22 cellular contexts compared by ENCODE assay signal in genomic region chr18:2009957-2010697, GRCh38.
DNase-seq lines count a peak whose midpoint lies in the region; ATAC-seq, FAIRE-seq and TF ChIP-seq lines count a peak whose summit lies in the region.
"Had no signal": no experiment of that assay in that cellular context is flagged by ENCODE, and none has a peak within 500 bp of the region (broad histone marks: within the 10 kb centered on the region; RNA-seq: fewer than 3 reads in every experiment).

No MANE protein-coding gene starts in this region.

- FAIRE-seq in D721Med (lab: Jason Lieb, UNC) = peak; percentile 6
- no peak for FAIRE-seq in GM12892 (lab: Jason Lieb, UNC)
- FAIRE-seq: A204.1 had no signal

- H3K4me1 ChIP-seq in right cardiac atrium (ENCODE audit: control insufficient read depth, insufficient read depth, low read length) (no peaks in the 10 kb centered on the region), gastrocnemius medialis (no peaks in the 10 kb centered on the region)
- H3K4me1 ChIP-seq: BE2C, Peyer's patch, SJSA1 had no signal

- intact Hi-C loops in right cardiac atrium (cut with DNase I) = no loop called here
- intact Hi-C loops in gastrocnemius medialis (cut with DNase I; ENCODE audit: low total_unique reads) = no loop called here

- H3K4me3 ChIP-seq in fibroblast of pulmonary artery (replicated peaks; ENCODE audit: low read depth, low read length) (no peak overlapping the region), right cardiac atrium (ENCODE audit: low read length) (no peak overlapping the region), gastrocnemius medialis (no peak overlapping the region)
- H3K4me3 ChIP-seq: Peyer's patch, SJSA1 had no signal

- H3K27ac ChIP-seq in right cardiac atrium (ENCODE audit: low read length) (no peak overlapping the region), gastrocnemius medialis (no peak overlapping the region)
- H3K27ac ChIP-seq: Peyer's patch, SJSA1 had no signal

- no peak for TF ChIP-seq POLR2A in gastrocnemius medialis (IDR thresholded peaks at IDR 0.05)
- TF ChIP-seq POLR2A in GM12892 (IDR thresholded peaks at IDR 0.05; ENCODE audit: low read depth, low read length) = no peak

- in situ Hi-C loops in gastrocnemius medialis (cut with MboI; ENCODE audit: low sequenced_read_pairs in 4 of 4) = no loop called here

- 52% methylated on average over 2 of the region's 2 CpGs for WGBS in right cardiac atrium

- DNase-seq in D721Med (ENCODE audit: insufficient read length, low spot score) (no peak), fibroblast of pulmonary artery (ENCODE audit: low read depth) (peak; percentile 2), right cardiac atrium (no peak), gastrocnemius medialis (no peak), GM12892 (ENCODE audit: insufficient read length) (no peak), foreskin melanocyte (no peak)
- DNase-seq: BE2C; CD4-positive, CD25-positive, alpha-beta regulatory T cell; DMS79; H9; HFFc6; KBM-7; NCI-H1092; NCI-H1436 treated with DMSO at 0.1 percent for 48 hours; NCI-H1930; NCI-H510A treated with DMSO at 0.1 percent for 48 hours; NCI-H748 treated with DMSO at 0.1 percent for 48 hours; NK-92 treated with Interleukin-12 subunit alpha and Interleukin-12 subunit beta, amount 100 ng/mL, for 24 hours; Peyer's patch had no signal

- H3K9me3 ChIP-seq in right cardiac atrium (ENCODE audit: control insufficient read depth, low read length) (no peaks in the 10 kb centered on the region), gastrocnemius medialis (no peaks in the 10 kb centered on the region)
- H3K9me3 ChIP-seq: BE2C, Peyer's patch, SJSA1 had no signal

- no peaks in the 10 kb centered on the region for H3K36me3 ChIP-seq in gastrocnemius medialis
- H3K36me3 ChIP-seq: BE2C, Peyer's patch, SJSA1 had no signal

- peak; percentile 71 to 83 for ATAC-seq in right cardiac atrium
- peak; percentile 52 to 55 for ATAC-seq in gastrocnemius medialis
- ATAC-seq in HG03571 (IDR thresholded peaks at IDR 0.05; ENCODE audit: unreplicated experiment) = no peak

- TF ChIP-seq CTCF in D721Med (IDR thresholded peaks at IDR 0.05; ENCODE audit: insufficient read depth, missing control alignments) = no peak
- TF ChIP-seq CTCF in fibroblast of pulmonary artery (IDR thresholded peaks at IDR 0.05; ENCODE audit: low read length, missing control alignments) = no peak
- TF ChIP-seq CTCF in gastrocnemius medialis (IDR thresholded peaks at IDR 0.05 in 4 of 5, conservative IDR thresholded peaks at IDR 0.05 in 1 of 5) = no peak

- H3K27me3 ChIP-seq in right cardiac atrium (ENCODE audit: control insufficient read depth, insufficient read depth) (no peaks in the 10 kb centered on the region), gastrocnemius medialis (no peaks in the 10 kb centered on the region)
- H3K27me3 ChIP-seq: BE2C, Peyer's patch, SJSA1 had no signal
